ENCODE assay signal across 8 cellular contexts in genomic region chr17:19306160-19307111, GRCh38. TPM values are rescaled to one million over a fixed set of nuclear protein-coding genes. Genes with fewer than 3 reads are reported as not detected.
A peak's percentile ranks its signal among the peaks of the same experiment; 100 is the strongest.
DNase-seq lines count a peak whose midpoint lies in the region; ATAC-seq lines count a peak whose summit lies in the region.

No MANE protein-coding gene starts in this region.

- ATAC-seq in HG03039 (IDR thresholded peaks at IDR 0.05; ENCODE audit: unreplicated experiment): peak; percentile 69

- peak; percentile 65 for DNase-seq in activated naive CD4-positive, alpha-beta T cell treated with anti-CD3 and anti-CD28 coated beads for 36 hours
- no peak for DNase-seq in activated naive CD4-positive, alpha-beta T cell (lab: John Stamatoyannopoulos, UW)
- DNase-seq in SW480 (ENCODE audit: low spot score) (peak; percentile 83), hypothalamus (lab: John Stamatoyannopoulos, UW) (peak in 46 of 51 donors; percentile 17 to 95 (median 80)), NCI-H2081 (lab: John Stamatoyannopoulos, UW) (no peak), NCI-H1417 treated with DMSO at 0.1 percent for 48 hours (lab: John Stamatoyannopoulos, UW) (no peak), DMS 273 treated with DMSO at 0.1 percent for 48 hours (lab: John Stamatoyannopoulos, UW) (no peak)

- H3K27ac Mint-ChIP-seq in activated naive CD4-positive, alpha-beta T cell treated with anti-CD3 and anti-CD28 coated beads for 36 hours: no peak overlapping the region

- no peak overlapping the region for H3K4me3 Mint-ChIP-seq in activated naive CD4-positive, alpha-beta T cell treated with anti-CD3 and anti-CD28 coated beads for 36 hours

- peaks cover 23% of the 10 kb centered on the region for H3K4me1 Mint-ChIP-seq in activated naive CD4-positive, alpha-beta T cell treated with anti-CD3 and anti-CD28 coated beads for 36 hours (ENCODE audit: low read depth)

- peaks cover 40% of the 10 kb centered on the region for H3K27me3 Mint-ChIP-seq in activated naive CD4-positive, alpha-beta T cell treated with anti-CD3 and anti-CD28 coated beads for 36 hours (ENCODE audit: low read depth)

- no peaks in the 10 kb centered on the region for H3K9me3 Mint-ChIP-seq in activated naive CD4-positive, alpha-beta T cell treated with anti-CD3 and anti-CD28 coated beads for 36 hours

- intact Hi-C loops in activated naive CD4-positive, alpha-beta T cell treated with anti-CD3 and anti-CD28 coated beads for 36 hours (cut with micrococcal nuclease): loop anchor here (1.0 to 5.0 kb wide), 2 partner anchors 22 to 34 kb away; no protein-coding TSS in a partner anchor

- CTCF ChIA-PET in activated naive CD4-positive, alpha-beta T cell treated with anti-CD3 and anti-CD28 coated beads for 36 hours (lab: Charles Lee): interaction anchor here (0.7 to 1.1 kb wide), 5 partner anchors 14 to 419 kb away, joined by 3 to 6 read pairs (median 4); partner anchors contain the start of gene B9D1

- no peaks in the 10 kb centered on the region for H3K36me3 Mint-ChIP-seq in activated naive CD4-positive, alpha-beta T cell treated with anti-CD3 and anti-CD28 coated beads for 36 hours (ENCODE audit: low read depth)

RNA-seq across cellular contexts. Expression of gene B9D1, which starts 56.1 kb away (rescaled TPM):
- 1 to 10 TPM; 8.7 TPM for total RNA-seq in activated naive CD4-positive, alpha-beta T cell treated with anti-CD3 and anti-CD28 coated beads for 36 hours

Comparison
In these comparisons a context has a peak if more than half of its experiments do, and no peak if none do; other contexts are left out.
1. DNase-seq: peak in activated naive CD4-positive, alpha-beta T cell treated with anti-CD3 and anti-CD28 coated beads for 36 hours (single experiment), SW480 (single experiment) and hypothalamus (46 of 51); none in activated naive CD4-positive, alpha-beta T cell (0 of 4), NCI-H2081 (0 of 2), NCI-H1417 treated with DMSO at 0.1 percent for 48 hours (single experiment) and DMS 273 treated with DMSO at 0.1 percent for 48 hours (single experiment).